ENCODE assay signal across 26 cellular contexts in genomic region chr3:45933586-45933985, GRCh38. TPM values are rescaled to one million over a fixed set of nuclear protein-coding genes. Genes with fewer than 3 reads are reported as not detected.
DNase-seq lines count a peak whose midpoint lies in the region; ATAC-seq, FAIRE-seq and TF ChIP-seq lines count a peak whose summit lies in the region.
"Had no signal": no experiment of that assay in that cellular context is flagged by ENCODE, and none has a peak within 500 bp of the region (broad histone marks: within the 10 kb centered on the region; RNA-seq: fewer than 3 reads in every experiment).

No MANE protein-coding gene starts in this region.

- no peaks in the 10 kb centered on the region for H3K4me1 ChIP-seq in right cardiac atrium (ENCODE audit: control insufficient read depth, insufficient read depth, low read length)
- peaks cover 0 to 6% of the 10 kb centered on the region in 2 donors for H3K4me1 ChIP-seq in right atrium auricular region
- no peaks in the 10 kb centered on the region for H3K4me1 ChIP-seq in mesodermal cell (ENCODE audit: control insufficient read depth, insufficient read depth, low read length, poor library complexity, severe bottlenecking)
- no peaks in the 10 kb centered on the region for H3K4me1 ChIP-seq in BE2C
- H3K4me1 ChIP-seq: Caco-2 had no signal

- TF ChIP-seq CTCF in right atrium auricular region (IDR thresholded peaks at IDR 0.05) = no peak
- no peak for TF ChIP-seq CTCF in BE2C (IDR thresholded peaks at IDR 0.05; ENCODE audit: low read depth, low read length)

- no peak overlapping the region for H3K27ac ChIP-seq in right cardiac atrium (ENCODE audit: low read length)
- no peak overlapping the region for H3K27ac ChIP-seq in right atrium auricular region
- peak overlapping the region; percentile 6 for H3K27ac ChIP-seq in mesodermal cell (ENCODE audit: low read depth, low read length, severe bottlenecking)
- H3K27ac ChIP-seq: BLaER1 treated with 17β-estradiol and CSF1 and Interleukin-3, amounts not matched to agents 10 nM and 100 nM; C4-2B had no signal

- H3K9me3 ChIP-seq in right cardiac atrium (ENCODE audit: control insufficient read depth, low read length) (no peaks in the 10 kb centered on the region), right atrium auricular region (no peaks in the 10 kb centered on the region), mesodermal cell (ENCODE audit: control insufficient read depth, low read length) (no peaks in the 10 kb centered on the region), BE2C (no peaks in the 10 kb centered on the region)
- H3K9me3 ChIP-seq: BLaER1 treated with 17β-estradiol and CSF1 and Interleukin-3, amounts not matched to agents 10 nM and 100 nM; Caco-2 had no signal

- H3K27me3 ChIP-seq in right cardiac atrium (ENCODE audit: control insufficient read depth, insufficient read depth) = no peaks in the 10 kb centered on the region
- H3K27me3 ChIP-seq in right atrium auricular region = no peaks in the 10 kb centered on the region
- H3K27me3 ChIP-seq in BE2C = no peaks in the 10 kb centered on the region
- H3K27me3 ChIP-seq: BLaER1 treated with 17β-estradiol and CSF1 and Interleukin-3, amounts not matched to agents 10 nM and 100 nM had no signal

- ATAC-seq in Right ventricle myocardium superior (ENCODE audit: poor library complexity) (peak; percentile 35), right cardiac atrium (no peak)
- ATAC-seq: CD8-positive, alpha-beta T cell had no signal

- peaks cover 85% of the 10 kb centered on the region for H3K36me3 ChIP-seq in right atrium auricular region
- H3K36me3 ChIP-seq in mesodermal cell (ENCODE audit: control insufficient read depth, insufficient read depth, low read length) = peaks cover 51% of the 10 kb centered on the region
- no peaks in the 10 kb centered on the region for H3K36me3 ChIP-seq in BE2C

- DNase-seq in Right ventricle myocardium superior (no peak), right cardiac atrium (no peak), cardiac septum (ENCODE audit: low spot score) (peak; percentile 35), right atrium auricular region (ENCODE audit: low spot score) (no peak), BE2C (no peak), SHP77 treated with DMSO at 0.1 percent for 48 hours (lab: John Stamatoyannopoulos, UW) (no peak)
- DNase-seq: 8988T; ACHN; Caco-2; Calu3; CD4-positive, alpha-beta T cell; CD8-positive, alpha-beta T cell; DMS79 treated with DMSO at 0.1 percent for 48 hours; GF-D8 had no signal

- WGBS in right cardiac atrium = 57% methylated on average over 4 of the region's 4 CpGs
- WGBS in mesodermal cell (ENCODE audit: insufficient coverage in 2 of 2), 2 experiments = 100% methylated on average over 1 of the region's 4 CpGs; no CpG with 5 or more reads in 1 of the 2 experiments

- H3K4me3 ChIP-seq in right cardiac atrium (ENCODE audit: low read length) (no peak overlapping the region), right atrium auricular region (no peak overlapping the region), mesodermal cell (ENCODE audit: extremely low read depth, insufficient read depth, low read length, poor library complexity, severe bottlenecking) (no peak overlapping the region), BE2C (ENCODE audit: low read depth, low read length) (no peak overlapping the region)
- H3K4me3 ChIP-seq: BLaER1 treated with 17β-estradiol and CSF1 and Interleukin-3, amounts not matched to agents 10 nM and 100 nM had no signal

- intact Hi-C loops in Right ventricle myocardium superior (cut with DNase I) = no loop called here
- intact Hi-C loops in right cardiac atrium (cut with DNase I) = loop anchor here in 1 of 4 donors (10.0 kb wide), 1 partner anchor 441 kb away; the partner anchor contains the start of gene CCR5
- intact Hi-C loops in cardiac septum (cut with DNase I) = no loop called here

- FAIRE-seq in endometrium (lab: Jason Lieb, UNC) = peak; percentile 89
- FAIRE-seq: A204.1, D721Med, G401.6, GM12891, GM19239 had no signal

RNA-seq across cellular contexts. Expression of gene CXCR6, which starts 9.7 kb away (rescaled TPM):
- total RNA-seq in Right ventricle myocardium superior (0.22 TPM), right cardiac atrium (under 1 TPM in 3 of 4 donors, not detected in 1; 0.33 to 0.53 (median 0.46) TPM), cardiac septum (0.32 TPM), right atrium auricular region (1 to 10 TPM in 1 of 2 donors, not detected in 1; 1.2 TPM)
- polyA plus RNA-seq in right cardiac atrium = 0.18 TPM
- polyA plus RNA-seq in mesodermal cell (2013, experiment 1 of 2) = not detected
- polyA plus RNA-seq in mesodermal cell (2013, experiment 2 of 2) = not detected
- polyA plus RNA-seq in BE2C (2012; ENCODE audit: insufficient read depth, insufficient read length, low read depth) = not detected
- total RNA-seq: A673, Caco-2, Calu3 had no signal
- polyA plus RNA-seq: AG04450, BJ had no signal

RNA-seq across cellular contexts. Expression of gene CCR9, which starts 47.2 kb away (rescaled TPM):
- total RNA-seq in Right ventricle myocardium superior = not detected
- not detected for total RNA-seq in right cardiac atrium
- polyA plus RNA-seq in right cardiac atrium = not detected
- not detected for total RNA-seq in cardiac septum
- not detected for total RNA-seq in right atrium auricular region
- polyA plus RNA-seq in mesodermal cell (2013, experiment 1 of 2) = not detected
- not detected for polyA plus RNA-seq in mesodermal cell (2013, experiment 2 of 2)
- not detected for polyA plus RNA-seq in BE2C (2012; ENCODE audit: insufficient read depth, insufficient read length, low read depth)
- total RNA-seq: A673, Caco-2, Calu3 had no signal
- polyA plus RNA-seq: AG04450, BJ had no signal
